ENCODE assay signal across 19 cellular contexts in the genomic region with DNA sequence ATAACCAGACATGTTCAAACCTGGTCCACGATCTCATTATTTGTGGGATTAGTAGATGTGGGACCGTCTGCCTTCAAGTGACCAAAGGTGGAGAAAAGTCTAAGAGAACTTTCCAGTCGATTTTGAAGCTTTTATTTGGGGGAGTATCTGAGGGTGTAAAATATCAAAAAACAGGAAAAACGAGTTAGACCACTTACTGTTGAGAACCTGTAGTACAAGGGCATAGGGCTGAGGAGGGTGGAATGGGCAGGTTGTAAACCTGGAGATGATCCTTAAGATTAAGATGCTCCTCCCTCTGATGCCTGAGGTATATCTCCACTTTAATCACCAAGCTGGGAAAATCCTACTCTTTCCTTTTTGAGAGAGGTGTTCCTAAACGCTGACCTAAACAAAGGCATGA. TPM values are rescaled to one million over a fixed set of nuclear protein-coding genes. Genes with fewer than 3 reads are reported as not detected.
A peak's percentile ranks its signal among the peaks of the same experiment; 100 is the strongest.
DNase-seq lines count a peak whose midpoint lies in the region; ATAC-seq and TF ChIP-seq lines count a peak whose summit lies in the region.
"Had no signal": no experiment of that assay in that cellular context is flagged by ENCODE, and none has a peak within 500 bp of the region (broad histone marks: within the 10 kb centered on the region; RNA-seq: fewer than 3 reads in every experiment).

No MANE protein-coding gene starts in this region.

- peaks cover 6% of the 10 kb centered on the region for H3K4me1 ChIP-seq in GM23338 (ENCODE audit: insufficient read depth)
- peaks cover 4 to 12% of the 10 kb centered on the region in 2 experiments for H3K4me1 ChIP-seq in trophoblast cell (ENCODE audit: control insufficient read depth in 1 of 2, insufficient read depth in 2 of 2, low read length in 2 of 2)
- H3K4me1 ChIP-seq in right atrium auricular region: no peaks in the 10 kb centered on the region
- H3K4me1 ChIP-seq: right lobe of liver had no signal

- H3K9ac ChIP-seq in trophoblast cell (ENCODE audit: low read length): no peak overlapping the region

- H3K14ac ChIP-seq in trophoblast cell (ENCODE audit: low read length): no peak overlapping the region

- peak overlapping the region; percentile 19; the same call in 1 of the 2 replicates for H3K4me2 ChIP-seq in GM23338
- peak overlapping the region; percentile 17 for H3K4me2 ChIP-seq in trophoblast cell (ENCODE audit: low read length)

- no peak overlapping the region for H3K4ac ChIP-seq in trophoblast cell (ENCODE audit: low read depth, low read length)

- H3K4me1 Mint-ChIP-seq in GM23338: peaks cover 25% of the 10 kb centered on the region
- H3K4me1 Mint-ChIP-seq in stimulated activated naive B cell treated with anti-CD40 and anti-IgM and Interleukin-4, amounts not matched to agents 10 μg/mL and 1 μg/mL and 100 μg/mL, for 72 hours: no peaks in the 10 kb centered on the region
- H3K4me1 Mint-ChIP-seq: activated naive CD8-positive, alpha-beta T cell treated with anti-CD3 and anti-CD28 coated beads, Interleukin-2, amount 10 ng/mL, durations not matched to agents 7 days and 5 days; CD8-positive, alpha-beta memory T cell; T-helper 17 cell had no signal

- no peaks in the 10 kb centered on the region for H3K36me3 ChIP-seq in GM23338 (ENCODE audit: insufficient read depth)
- no peaks in the 10 kb centered on the region for H3K36me3 ChIP-seq in trophoblast cell (ENCODE audit: control insufficient read depth in 1 of 2, insufficient read depth in 2 of 2, low read length in 2 of 2)
- H3K36me3 ChIP-seq in right atrium auricular region: no peaks in the 10 kb centered on the region
- H3K36me3 ChIP-seq: cardiac muscle cell had no signal

- H4K91ac ChIP-seq in trophoblast cell (ENCODE audit: low read depth, low read length): no peak overlapping the region

- H4K8ac ChIP-seq in trophoblast cell (ENCODE audit: low read depth, low read length): no peak overlapping the region

- no peak overlapping the region for H3K27ac ChIP-seq in GM23338 (ENCODE audit: low read depth)
- H3K27ac ChIP-seq in trophoblast cell (ENCODE audit: low read depth, low read length): peak overlapping the region; percentile 14
- H3K27ac ChIP-seq in right atrium auricular region: no peak overlapping the region
- H3K27ac ChIP-seq: cardiac muscle cell, right lobe of liver had no signal

- DNase-seq in GM23338 (ENCODE audit: low spot score) (peak; percentile 71), NCI-H510A (lab: John Stamatoyannopoulos, UW) (peak; percentile 20), trophoblast cell (peak; percentile 26 to 62), GM13976 (ENCODE audit: low spot score) (no peak), right atrium auricular region (ENCODE audit: low spot score) (no peak)
- no peak for DNase-seq in stimulated activated naive B cell treated with anti-CD40 and anti-IgM and Interleukin-4, amounts not matched to agents 10 μg/mL and 1 μg/mL and 100 μg/mL, for 72 hours
- DNase-seq in stimulated activated CD4-positive, alpha-beta T cell treated with anti-CD3 and anti-CD28 coated beads, Interleukin-2, amount 100 ng/mL, for 48 hours: no peak
- DNase-seq: activated naive CD8-positive, alpha-beta T cell treated with anti-CD3 and anti-CD28 coated beads, Interleukin-2, amount 10 ng/mL, durations not matched to agents 7 days and 5 days; CD8-positive, alpha-beta memory T cell; IMR-90; kidney glomerular epithelial cell; occipital lobe; right lobe of liver; SHP77 treated with DMSO at 0.1 percent for 48 hours; stimulated activated CD4-positive, alpha-beta T cell treated with anti-CD3 and anti-CD28 coated beads, Interleukin-1b, Interleukin-23, amount 100 ng/mL, for 48 hours; T-helper 17 cell had no signal

- WGBS in trophoblast cell (ENCODE audit: extremely low coverage, insufficient coverage, insufficient read length): no CpG with 5 or more reads among the region's 5 CpGs

- H3K9me2 ChIP-seq in GM23338 (ENCODE audit: insufficient read depth): no peaks in the 10 kb centered on the region

- in situ Hi-C loops in GM13976 (cut with MboI; ENCODE audit: low sequenced_read_pairs, unreplicated experiment): no loop called here

- ATAC-seq in GM23338 (peak; percentile 65), esophagus mucosa (peak; percentile 91)
- ATAC-seq in stimulated activated naive B cell treated with anti-CD40 and anti-IgM and Interleukin-4, amounts not matched to agents 10 μg/mL and 1 μg/mL and 100 μg/mL, for 72 hours (replicated peaks): no peak
- ATAC-seq: right lobe of liver, T-helper 17 cell had no signal

- TF ChIP-seq CTCF in GM23338 (conservative IDR thresholded peaks at IDR 0.05; ENCODE audit: low read depth in 2 of 2) (no peak), GM13976 (IDR thresholded peaks at IDR 0.05; ENCODE audit: borderline replicate concordance, control extremely low read depth, extremely low read depth, insufficient read depth, missing control alignments) (no peak), right atrium auricular region (IDR thresholded peaks at IDR 0.05) (no peak)

- H3K18ac ChIP-seq in trophoblast cell (ENCODE audit: low read length): no peak overlapping the region

- 0 out of 2 replicates have a peak overlapping the region, but pooled peaks have one; percentile 15 for H3K4me3 ChIP-seq in GM23338
- H3K4me3 ChIP-seq in trophoblast cell (ENCODE audit: low read depth, low read length): no peak overlapping the region
- H3K4me3 ChIP-seq in right atrium auricular region: no peak overlapping the region
- H3K4me3 ChIP-seq: cardiac muscle cell, right lobe of liver had no signal

- no peak overlapping the region for H2BK12ac ChIP-seq in trophoblast cell (ENCODE audit: low read length)

- H3K27me3 Mint-ChIP-seq in GM23338 (ENCODE audit: insufficient read depth, low read depth, poor library complexity): peaks cover 2% of the 10 kb centered on the region
- H3K27me3 Mint-ChIP-seq in stimulated activated naive B cell treated with anti-CD40 and anti-IgM and Interleukin-4, amounts not matched to agents 10 μg/mL and 1 μg/mL and 100 μg/mL, for 72 hours: peaks cover 4 to 5% of the 10 kb centered on the region in 2 donors

- H3F3A ChIP-seq in GM23338 (replicated peaks; ENCODE audit: low read depth): no peaks in the 10 kb centered on the region

- peaks cover 3% of the 10 kb centered on the region; the same call in 1 of the 2 replicates for H3K79me2 ChIP-seq in GM23338 (replicated peaks; ENCODE audit: insufficient read depth)
- H3K79me2 ChIP-seq in trophoblast cell (ENCODE audit: control insufficient read depth, insufficient read depth, low read length, poor library complexity): no peaks in the 10 kb centered on the region

- no peak overlapping the region for H3K27ac Mint-ChIP-seq in GM23338
- H3K27ac Mint-ChIP-seq in stimulated activated naive B cell treated with anti-CD40 and anti-IgM and Interleukin-4, amounts not matched to agents 10 μg/mL and 1 μg/mL and 100 μg/mL, for 72 hours: no peak overlapping the region
- H3K27ac Mint-ChIP-seq: activated naive CD8-positive, alpha-beta T cell treated with anti-CD3 and anti-CD28 coated beads, Interleukin-2, amount 10 ng/mL, durations not matched to agents 7 days and 5 days; activated T-helper 1 cell treated with anti-CD3 and anti-CD28 coated beads, Interleukin-12 subunit alpha, Interleukin-12 subunit beta, Interleukin-2, Interleukin-4 antibody, amounts not matched to agents 30 ng/mL and 10 ng/mL and 1 ng/mL, durations not matched to agents 14 hours and 24 hours and 36 hours; CD8-positive, alpha-beta memory T cell; T-helper 17 cell had no signal

- H3K9me3 ChIP-seq in trophoblast cell (ENCODE audit: insufficient read depth, low read depth, low read length) (no peaks in the 10 kb centered on the region), right atrium auricular region (no peaks in the 10 kb centered on the region)
- H3K9me3 ChIP-seq: right lobe of liver had no signal

- H4K12ac ChIP-seq in trophoblast cell (ENCODE audit: low read depth, low read length): no peak overlapping the region

- H3K4me3 Mint-ChIP-seq in GM23338: peak overlapping the region; percentile 23
- H3K4me3 Mint-ChIP-seq in stimulated activated naive B cell treated with anti-CD40 and anti-IgM and Interleukin-4, amounts not matched to agents 10 μg/mL and 1 μg/mL and 100 μg/mL, for 72 hours: no peak overlapping the region
- H3K4me3 Mint-ChIP-seq: activated naive CD8-positive, alpha-beta T cell treated with anti-CD3 and anti-CD28 coated beads, Interleukin-2, amount 10 ng/mL, durations not matched to agents 7 days and 5 days; activated T-helper 1 cell treated with anti-CD3 and anti-CD28 coated beads, Interleukin-12 subunit alpha, Interleukin-12 subunit beta, Interleukin-2, Interleukin-4 antibody, amounts not matched to agents 30 ng/mL and 10 ng/mL and 1 ng/mL, durations not matched to agents 14 hours and 24 hours and 36 hours; CD8-positive, alpha-beta memory T cell; T-helper 17 cell had no signal

- 0 out of 2 replicates have a peak, but pooled peaks cover 5% of the 10 kb centered on the region for H4K20me1 ChIP-seq in GM23338 (replicated peaks; ENCODE audit: insufficient read depth)

- H2AFZ ChIP-seq in GM23338: no peak overlapping the region
- no peak overlapping the region for H2AFZ ChIP-seq in trophoblast cell (ENCODE audit: insufficient read depth, low read length, poor library complexity)

- peaks cover 4% of the 10 kb centered on the region for H3K79me1 ChIP-seq in trophoblast cell (ENCODE audit: low read length)

- H2AK5ac ChIP-seq in trophoblast cell (ENCODE audit: low read length): no peak overlapping the region

- H3K36me3 Mint-ChIP-seq in GM23338 (ENCODE audit: low read depth): peaks cover 13% of the 10 kb centered on the region
- no peaks in the 10 kb centered on the region for H3K36me3 Mint-ChIP-seq in stimulated activated naive B cell treated with anti-CD40 and anti-IgM and Interleukin-4, amounts not matched to agents 10 μg/mL and 1 μg/mL and 100 μg/mL, for 72 hours
- H3K36me3 Mint-ChIP-seq: activated naive CD8-positive, alpha-beta T cell treated with anti-CD3 and anti-CD28 coated beads, Interleukin-2, amount 10 ng/mL, durations not matched to agents 7 days and 5 days; CD8-positive, alpha-beta memory T cell had no signal

- H2BK120ac ChIP-seq in trophoblast cell (ENCODE audit: insufficient read depth, low read length, poor library complexity): peak overlapping the region; percentile 31

- no peak overlapping the region for H3K23ac ChIP-seq in trophoblast cell (ENCODE audit: low read length)

- no peaks in the 10 kb centered on the region for H3K9me3 Mint-ChIP-seq in GM23338
- no peaks in the 10 kb centered on the region for H3K9me3 Mint-ChIP-seq in stimulated activated naive B cell treated with anti-CD40 and anti-IgM and Interleukin-4, amounts not matched to agents 10 μg/mL and 1 μg/mL and 100 μg/mL, for 72 hours
- H3K9me3 Mint-ChIP-seq: activated naive CD8-positive, alpha-beta T cell treated with anti-CD3 and anti-CD28 coated beads, Interleukin-2, amount 10 ng/mL, durations not matched to agents 7 days and 5 days; activated T-helper 1 cell treated with anti-CD3 and anti-CD28 coated beads, Interleukin-12 subunit alpha, Interleukin-12 subunit beta, Interleukin-2, Interleukin-4 antibody, amounts not matched to agents 30 ng/mL and 10 ng/mL and 1 ng/mL, durations not matched to agents 14 hours and 24 hours and 36 hours; CD8-positive, alpha-beta memory T cell had no signal

- H3K27me3 ChIP-seq in GM23338 (ENCODE audit: insufficient read depth) (no peaks in the 10 kb centered on the region), trophoblast cell (ENCODE audit: insufficient read depth, low read length) (no peaks in the 10 kb centered on the region), right atrium auricular region (no peaks in the 10 kb centered on the region)
- H3K27me3 ChIP-seq: cardiac muscle cell, right lobe of liver had no signal

- no peak overlapping the region for H2BK5ac ChIP-seq in trophoblast cell (ENCODE audit: low read depth, low read length, poor library complexity)

RNA-seq across cellular contexts. Expression of a gene that starts 32.0 kb away (rescaled TPM):
- total RNA-seq in GM23338 (2014; rRNA removed; shearing (Covaris generic)): 61.6 and 67.7 TPM in 2 replicates
- polyA plus RNA-seq in GM23338 (2016; fragmentation: Nextera tagmentation; extraction: Ambion mirVana): 50.9 and 52.2 TPM in 2 replicates
- total RNA-seq in esophagus mucosa (12.9 TPM), right atrium auricular region (10 to 100 TPM; 11.0 to 12.9 TPM)
- 12.7 and 13.6 TPM in 2 replicates for polyA plus RNA-seq in trophoblast cell (2013)

RNA-seq across cellular contexts. Expression of a gene that starts 35.4 kb away (rescaled TPM):
- 61.6 and 79.7 TPM in 2 replicates for total RNA-seq in GM23338 (2014; rRNA removed; shearing (Covaris generic))
- 10.9 and 14.3 TPM in 2 replicates for polyA plus RNA-seq in GM23338 (2016; fragmentation: Nextera tagmentation; extraction: Ambion mirVana)
- total RNA-seq in esophagus mucosa: 58.1 TPM
- 11.7 and 11.9 TPM in 2 replicates for polyA plus RNA-seq in trophoblast cell (2013)
- total RNA-seq in right atrium auricular region: 1 to 10 TPM; 2.7 to 3.2 TPM

Comparison
In these comparisons a context has a peak if more than half of its experiments do, and no peak if none do; other contexts are left out.
1. ATAC-seq: peak in GM23338 (single experiment) and esophagus mucosa (single experiment); none in stimulated activated naive B cell treated with anti-CD40 and anti-IgM and Interleukin-4, amounts not matched to agents 10 μg/mL and 1 μg/mL and 100 μg/mL, for 72 hours (0 of 2).
2. DNase-seq: peak in GM23338 (single experiment), NCI-H510A (single experiment) and trophoblast cell (2 of 2); none in GM13976 (single experiment), right atrium auricular region (single experiment), stimulated activated naive B cell treated with anti-CD40 and anti-IgM and Interleukin-4, amounts not matched to agents 10 μg/mL and 1 μg/mL and 100 μg/mL, for 72 hours (single experiment) and stimulated activated CD4-positive, alpha-beta T cell treated with anti-CD3 and anti-CD28 coated beads, Interleukin-2, amount 100 ng/mL, for 48 hours (0 of 2).
3. RNA of a gene that starts 35.4 kb away (total RNA-seq): 61.6 to 79.7 TPM in GM23338 and 58.1 TPM in esophagus mucosa (single experiment); 2.7 to 3.2 TPM in right atrium auricular region; every median in the first group is over 10 times any median in the second.